ENCODE assay signal across 8 cellular contexts in genomic region chr15:32030795-32031194, GRCh38. TPM values are rescaled to one million over a fixed set of nuclear protein-coding genes. Genes with fewer than 3 reads are reported as not detected.
A peak's percentile ranks its signal among the peaks of the same experiment; 100 is the strongest.
DNase-seq lines count a peak whose midpoint lies in the region; TF ChIP-seq lines count a peak whose summit lies in the region.

No MANE protein-coding gene starts in this region.

- intact Hi-C loops in ascending aorta (cut with DNase I), result loop anchor here (5.0 kb wide), 1 partner anchor 158 kb away; the partner anchor contains the start of gene OTUD7A

- peaks cover 0 to 7% of the 10 kb centered on the region in 2 donors for H3K4me1 ChIP-seq in ascending aorta
- no peaks in the 10 kb centered on the region for H3K4me1 ChIP-seq in thymus (ENCODE audit: control insufficient read depth, insufficient read depth, low read length)

- no peaks in the 10 kb centered on the region for H3K36me3 ChIP-seq in ascending aorta
- no peaks in the 10 kb centered on the region for H3K36me3 ChIP-seq in thymus (ENCODE audit: control insufficient read depth, insufficient read depth)

- DNase-seq in NCI-H2171 (lab: John Stamatoyannopoulos, UW) (peak; percentile 8), NCI-H2171 treated with DMSO at 0.1 percent for 48 hours (lab: John Stamatoyannopoulos, UW) (no peak), ascending aorta (ENCODE audit: low spot score in 2 of 2) (no peak), left kidney (ENCODE audit: low read depth, low spot score) (peak; percentile 68), HCEC 1CT (no peak), hippocampal formation (lab: John Stamatoyannopoulos, UW) (no peak), COLO668 (lab: John Stamatoyannopoulos, UW; ENCODE audit: unreplicated experiment) (no peak)

- TF ChIP-seq CTCF in ascending aorta (IDR thresholded peaks at IDR 0.05), result no peak

- H3K27ac ChIP-seq in ascending aorta (no peak overlapping the region), thymus (ENCODE audit: low read depth) (no peak overlapping the region)

- H3K9me3 ChIP-seq in ascending aorta (no peaks in the 10 kb centered on the region), thymus (ENCODE audit: control insufficient read depth) (no peaks in the 10 kb centered on the region)

- WGBS in thymus, result 6% methylated on average over 21 of the region's 21 CpGs

- H3K4me3 ChIP-seq in ascending aorta (peak overlapping the region; percentile 56 to 67), thymus (ENCODE audit: low read length) (peak overlapping the region; percentile 47)

- H3K27me3 ChIP-seq in ascending aorta, result no peaks in the 10 kb centered on the region
- peaks cover 31% of the 10 kb centered on the region for H3K27me3 ChIP-seq in thymus (ENCODE audit: control insufficient read depth, insufficient read depth)

RNA-seq across cellular contexts. Expression of gene CHRNA7, which starts 0.5 kb away (rescaled TPM):
- total RNA-seq in ascending aorta, result 2.6 TPM
- 1.1 TPM for polyA plus RNA-seq in thymus

Comparison
In these comparisons a context has a peak if more than half of its experiments do, and no peak if none do; other contexts are left out.
1. DNase-seq: peak in NCI-H2171 (single experiment) and left kidney (single experiment); none in NCI-H2171 treated with DMSO at 0.1 percent for 48 hours (single experiment), ascending aorta (0 of 2), HCEC 1CT (single experiment), hippocampal formation (0 of 2) and COLO668 (single experiment).